In genomic region chr18:57630002-57630758, GRCh38 we compare ENCODE assay signal across 8 cellular contexts. TPM values are rescaled to one million over a fixed set of nuclear protein-coding genes. Genes with fewer than 3 reads are reported as not detected.
DNase-seq lines count a peak whose midpoint lies in the region; ATAC-seq, FAIRE-seq and TF ChIP-seq lines count a peak whose summit lies in the region.

No MANE protein-coding gene starts in this region.

- CTCF ChIA-PET in BJ (lab: Yijun Ruan, JAX) = interaction anchor here (0.6 to 1.6 kb wide), 11 partner anchors 8 to 865 kb away, joined by 3 to 7 read pairs (median 3); no protein-coding TSS in a partner anchor
- CTCF ChIA-PET in activated CD4-positive, alpha-beta T cell treated with anti-CD3 and anti-CD28 coated beads for 36 hours (lab: Charles Lee) = interaction anchor here (0.8 to 1.9 kb wide), 7 partner anchors 10 to 551 kb away, joined by 3 to 10 read pairs (median 3); partner anchors contain the start of gene NARS1

- DNase-seq in BJ (ENCODE audit: low read depth) (peak; percentile 52), GM19239 (ENCODE audit: insufficient read length, low spot score) (peak; percentile 80), NCI-H510A (lab: John Stamatoyannopoulos, UW) (peak; percentile 96), kidney tubule cell (ENCODE audit: low spot score) (peak; percentile 96)
- DNase-seq in activated CD4-positive, alpha-beta T cell treated with anti-CD3 and anti-CD28 coated beads for 36 hours = peak; percentile 97
- DNase-seq in stimulated activated CD4-positive, alpha-beta T cell treated with anti-CD3 and anti-CD28 coated beads, Interleukin-1b, Interleukin-23, amount 100 ng/mL, for 1 hour (ENCODE audit: low read depth in 2 of 2) = peak; percentile 78 to 91

- H3K36me3 Mint-ChIP-seq in activated CD4-positive, alpha-beta T cell treated with anti-CD3 and anti-CD28 coated beads for 36 hours (ENCODE audit: low read depth) = peaks cover 3% of the 10 kb centered on the region

- peak; percentile 95 for ATAC-seq in HG03442 (IDR thresholded peaks at IDR 0.05; ENCODE audit: unreplicated experiment)
- ATAC-seq in activated CD4-positive, alpha-beta T cell treated with anti-CD3 and anti-CD28 coated beads for 36 hours = peak; percentile 99

- H3K27me3 Mint-ChIP-seq in activated CD4-positive, alpha-beta T cell treated with anti-CD3 and anti-CD28 coated beads for 36 hours = no peaks in the 10 kb centered on the region

- peaks cover 11% of the 10 kb centered on the region for H3K4me1 Mint-ChIP-seq in activated CD4-positive, alpha-beta T cell treated with anti-CD3 and anti-CD28 coated beads for 36 hours

- FAIRE-seq in GM19239 (lab: Jason Lieb, UNC) = peak; percentile 99

- intact Hi-C loops in activated CD4-positive, alpha-beta T cell treated with anti-CD3 and anti-CD28 coated beads for 36 hours (cut with DNase I, micrococcal nuclease) = loop anchor here (1.0 to 10.0 kb wide), 7 partner anchors 9 to 992 kb away; partner anchors contain the start of genes NARS1 (in 2 of the 2), FECH (in 1 of the 2), NEDD4L (in 1 of the 2) and TXNL1 (in 1 of the 2)

- H3K27ac Mint-ChIP-seq in activated CD4-positive, alpha-beta T cell treated with anti-CD3 and anti-CD28 coated beads for 36 hours = peak overlapping the region; percentile 96

- no peaks in the 10 kb centered on the region for H3K36me3 ChIP-seq in BJ (ENCODE audit: control insufficient read depth, insufficient read depth, low read length)

- peak overlapping the region; percentile 56 for H3K4me3 ChIP-seq in BJ (ENCODE audit: low read depth, low read length)

- TF ChIP-seq CTCF in BJ (IDR thresholded peaks at IDR 0.05; ENCODE audit: insufficient read depth, low read depth, low read length) = peak; percentile 84

- H3K9me3 Mint-ChIP-seq in activated CD4-positive, alpha-beta T cell treated with anti-CD3 and anti-CD28 coated beads for 36 hours (ENCODE audit: low read depth) = no peaks in the 10 kb centered on the region

- H3K27me3 ChIP-seq in BJ (ENCODE audit: control insufficient read depth, insufficient read depth, low read length) = no peaks in the 10 kb centered on the region

- H3K4me3 Mint-ChIP-seq in activated CD4-positive, alpha-beta T cell treated with anti-CD3 and anti-CD28 coated beads for 36 hours = peak overlapping the region; percentile 97

- POLR2A ChIA-PET in BJ (lab: Charles Lee) = interaction anchor here (0.6 kb wide), 1 partner anchor 262 kb away, joined by 4 read pairs; no protein-coding TSS in a partner anchor
- POLR2A ChIA-PET in activated CD4-positive, alpha-beta T cell treated with anti-CD3 and anti-CD28 coated beads for 36 hours (lab: Charles Lee) = interaction anchor here (0.6 to 3.1 kb wide), 3 partner anchors 9 to 208 kb away, joined by 4 to 13 read pairs (median 6); partner anchors contain the start of gene NARS1

- H3K27ac ChIP-seq in cingulate gyrus (ENCODE audit: low read depth, low read length) = peak overlapping the region; percentile 85

RNA-seq across cellular contexts. Expression of gene NARS1, which starts 8.5 kb away (rescaled TPM):
- polyA plus RNA-seq in BJ (2011; rRNA removed) = 169 and 250 TPM in 2 replicates
- polyA minus RNA-seq in BJ (2011; rRNA and poly(A)+ RNA removed) = 123 and 213 TPM in 2 replicates
- total RNA-seq in activated CD4-positive, alpha-beta T cell treated with anti-CD3 and anti-CD28 coated beads for 36 hours = 100 to 1,000 TPM; 115 to 116 TPM

RNA-seq across cellular contexts. Expression of gene FECH, which starts 43.7 kb away (rescaled TPM):
- 63.4 and 68.9 TPM in 2 replicates for polyA plus RNA-seq in BJ (2011; rRNA removed)
- 18.8 and 28.9 TPM in 2 replicates for polyA minus RNA-seq in BJ (2011; rRNA and poly(A)+ RNA removed)
- total RNA-seq in activated CD4-positive, alpha-beta T cell treated with anti-CD3 and anti-CD28 coated beads for 36 hours = 10 to 100 TPM; 23.3 to 28.8 TPM

Comparison
In these comparisons a context has a peak if more than half of its experiments do, and no peak if none do; other contexts are left out.
1. Peak in every context shown above with its lines: DNase-seq, ATAC-seq, H3K4me3 ChIP-seq and H3K27ac ChIP-seq.